Comparison of ENCODE assay signal across 8 cellular contexts in the genomic region with DNA sequence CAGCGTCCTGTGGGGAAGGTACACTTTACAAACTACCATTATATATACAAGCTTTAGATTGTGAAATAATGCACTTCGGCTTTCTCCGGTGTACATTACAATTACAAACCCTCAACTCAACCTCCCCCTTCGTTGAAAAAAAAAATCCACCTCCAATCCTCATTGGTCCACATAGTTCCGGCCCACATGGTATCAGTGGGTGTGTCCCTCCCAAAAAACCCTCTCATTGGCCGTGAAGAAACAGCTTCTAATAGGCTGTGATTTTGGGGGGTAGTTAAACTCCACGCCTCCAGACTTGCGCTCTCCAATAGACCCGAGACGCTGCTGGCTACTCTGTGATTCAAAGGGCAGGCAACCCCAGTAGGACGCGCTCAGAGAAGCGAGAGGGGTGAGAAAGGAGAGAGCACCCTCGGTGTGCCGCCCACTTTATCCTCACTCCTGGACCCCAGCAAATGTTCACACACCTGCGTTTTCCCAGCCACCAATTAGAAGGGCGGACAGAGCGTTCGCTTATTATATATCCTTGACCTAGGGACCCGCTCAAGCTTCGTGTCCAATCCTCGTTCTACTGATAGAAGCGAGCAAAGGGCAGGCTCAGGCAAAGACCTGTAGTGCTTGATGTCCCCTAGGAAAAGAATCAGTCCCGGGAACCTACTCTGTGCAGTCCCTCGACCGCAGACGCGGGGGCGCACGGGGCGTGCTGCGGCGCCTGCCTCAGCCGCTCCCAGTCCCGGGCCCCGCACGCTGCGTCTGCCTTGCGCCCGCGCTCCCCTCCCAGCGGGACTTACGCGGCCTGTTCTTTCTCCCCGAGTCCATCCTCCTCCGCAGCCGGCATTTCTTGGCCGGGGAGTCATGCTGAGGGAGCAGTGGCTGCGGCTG. TPM values are rescaled to one million over a fixed set of nuclear protein-coding genes. Genes with fewer than 3 reads are reported as not detected.
A peak's percentile ranks its signal among the peaks of the same experiment; 100 is the strongest.
DNase-seq lines count a peak whose midpoint lies in the region; ATAC-seq and TF ChIP-seq lines count a peak whose summit lies in the region.

No MANE protein-coding gene starts in this region.

- ATAC-seq in GM21367 (IDR thresholded peaks at IDR 0.05; ENCODE audit: unreplicated experiment) = peak; percentile 91

- DNase-seq in Caki2 (ENCODE audit: low read depth) (peak; percentile 97), HT-29 (ENCODE audit: low spot score) (peak; percentile 96), NOMO-1 treated with DMSO at 0.1 percent for 48 hours (lab: John Stamatoyannopoulos, UW; ENCODE audit: unreplicated experiment) (peak; percentile 98), epithelial cell of esophagus (ENCODE audit: low read depth) (peak; percentile 98), middle frontal gyrus (ENCODE audit: extremely low spot score, low spot score) (peak; percentile 89)
- peak; percentile 51 for DNase-seq in activated CD8-positive, alpha-beta memory T cell treated with anti-CD3 and anti-CD28 coated beads, Interleukin-2, amount 50 U/mL, for 4 hours
- peak; percentile 33 to 47 for DNase-seq in stimulated activated CD8-positive, alpha-beta memory T cell treated with anti-CD3 and anti-CD28 coated beads, Interleukin-2, amount 100 ng/mL, for 48 hours (ENCODE audit: low read depth in 2 of 2)

- peak overlapping the region; percentile 79 for H3K4me3 ChIP-seq in epithelial cell of esophagus (ENCODE audit: low read length)

- TF ChIP-seq CTCF in epithelial cell of esophagus (IDR thresholded peaks at IDR 0.05; ENCODE audit: insufficient read depth, low read depth, low read length, missing control alignments) = no peak

- in situ Hi-C loops in Caki2 (cut with HindIII; ENCODE audit: low pct_unique_long_range_greater_than_20kb, low sequenced_read_pairs) = no loop called here

RNA-seq across cellular contexts. Expression of a gene that starts 1.0 kb away (rescaled TPM):
- 2.8 and 4.5 TPM in 2 replicates for total RNA-seq in Caki2 (2014; rRNA removed; shearing (Covaris generic); ENCODE audit: low replicate concordance)
- 9.1 and 13.4 TPM in 2 replicates for total RNA-seq in HT-29 (2014; rRNA removed; shearing (Covaris generic))

RNA-seq across cellular contexts. Expression of a gene that starts 57.3 kb away (rescaled TPM):
- total RNA-seq in Caki2 (2014; rRNA removed; shearing (Covaris generic); ENCODE audit: low replicate concordance) = 9.3 and 11.8 TPM in 2 replicates
- 8.8 and 9.8 TPM in 2 replicates for total RNA-seq in HT-29 (2014; rRNA removed; shearing (Covaris generic))

Comparison
In these comparisons a context has a peak if more than half of its experiments do, and no peak if none do; other contexts are left out.
1. Peak in every context shown above with its lines: DNase-seq, ATAC-seq and H3K4me3 ChIP-seq.
2. DNase-seq: peak in every context shown above with its lines; median percentile 98 in NOMO-1 treated with DMSO at 0.1 percent for 48 hours; 98 in epithelial cell of esophagus; 97 in Caki2; 96 in HT-29; 89 in middle frontal gyrus; 51 in activated CD8-positive, alpha-beta memory T cell treated with anti-CD3 and anti-CD28 coated beads, Interleukin-2, amount 50 U/mL, for 4 hours; 40 in stimulated activated CD8-positive, alpha-beta memory T cell treated with anti-CD3 and anti-CD28 coated beads, Interleukin-2, amount 100 ng/mL, for 48 hours.